1 cellular context compared by ENCODE assay signal in genomic region chr3:195247863-195248189, GRCh38.
TF ChIP-seq lines count a peak whose summit lies in the region.

No MANE protein-coding gene starts in this region.

TF ChIP-seq in HepG2, 621 proteins besides CTCF, POLR2A, EP300 and RAD21:
- TF ChIP-seq REXO4 (CRISPR knock-in tag; IDR thresholded peaks at IDR 0.05; ENCODE audit: borderline replicate concordance) = no peak
- no peak for TF ChIP-seq ZNF616 (CRISPR knock-in tag; IDR thresholded peaks at IDR 0.05; ENCODE audit: low read depth)
- no peak for TF ChIP-seq KLF6 (CRISPR knock-in tag; IDR thresholded peaks at IDR 0.05)
- TF ChIP-seq ZBTB37 (CRISPR knock-in tag; IDR thresholded peaks at IDR 0.05) = no peak
- TF ChIP-seq ZNF333 (CRISPR knock-in tag; IDR thresholded peaks at IDR 0.05; ENCODE audit: borderline replicate concordance) = no peak
- no peak for TF ChIP-seq ZNF562 (CRISPR knock-in tag; IDR thresholded peaks at IDR 0.05; ENCODE audit: borderline replicate concordance)
- no peak for TF ChIP-seq SMAD1 (CRISPR knock-in tag; IDR thresholded peaks at IDR 0.05; ENCODE audit: borderline replicate concordance, low read depth)
- TF ChIP-seq ZKSCAN1 (IDR thresholded peaks at IDR 0.05; ENCODE audit: low read length) = no peak
- TF ChIP-seq MTA1 (CRISPR knock-in tag; IDR thresholded peaks at IDR 0.05; ENCODE audit: borderline replicate concordance) = no peak
- TF ChIP-seq RBM22 (optimal IDR thresholded peaks at IDR 0.05; ENCODE audit: low read length) = no peak
- TF ChIP-seq IRX3 (CRISPR knock-in tag; IDR thresholded peaks at IDR 0.05; ENCODE audit: borderline replicate concordance, low read depth) = no peak
- TF ChIP-seq ZNF549 (CRISPR knock-in tag; IDR thresholded peaks at IDR 0.05) = no peak
- TF ChIP-seq NFE2L2 (IDR thresholded peaks at IDR 0.05; ENCODE audit: low read length) = no peak
- no peak for TF ChIP-seq ZNF558 (CRISPR knock-in tag; IDR thresholded peaks at IDR 0.05; ENCODE audit: borderline replicate concordance)
- no peak for TF ChIP-seq SMAD3 (CRISPR knock-in tag; IDR thresholded peaks at IDR 0.05)
- no peak for TF ChIP-seq PRPF4 (IDR thresholded peaks at IDR 0.05; ENCODE audit: low read depth, low read length, poor library complexity, severe bottlenecking)
- TF ChIP-seq IKZF1 (IDR thresholded peaks at IDR 0.05) = no peak
- no peak for TF ChIP-seq ZNF552 (CRISPR knock-in tag; IDR thresholded peaks at IDR 0.05; ENCODE audit: borderline replicate concordance)
